In the genomic region with DNA sequence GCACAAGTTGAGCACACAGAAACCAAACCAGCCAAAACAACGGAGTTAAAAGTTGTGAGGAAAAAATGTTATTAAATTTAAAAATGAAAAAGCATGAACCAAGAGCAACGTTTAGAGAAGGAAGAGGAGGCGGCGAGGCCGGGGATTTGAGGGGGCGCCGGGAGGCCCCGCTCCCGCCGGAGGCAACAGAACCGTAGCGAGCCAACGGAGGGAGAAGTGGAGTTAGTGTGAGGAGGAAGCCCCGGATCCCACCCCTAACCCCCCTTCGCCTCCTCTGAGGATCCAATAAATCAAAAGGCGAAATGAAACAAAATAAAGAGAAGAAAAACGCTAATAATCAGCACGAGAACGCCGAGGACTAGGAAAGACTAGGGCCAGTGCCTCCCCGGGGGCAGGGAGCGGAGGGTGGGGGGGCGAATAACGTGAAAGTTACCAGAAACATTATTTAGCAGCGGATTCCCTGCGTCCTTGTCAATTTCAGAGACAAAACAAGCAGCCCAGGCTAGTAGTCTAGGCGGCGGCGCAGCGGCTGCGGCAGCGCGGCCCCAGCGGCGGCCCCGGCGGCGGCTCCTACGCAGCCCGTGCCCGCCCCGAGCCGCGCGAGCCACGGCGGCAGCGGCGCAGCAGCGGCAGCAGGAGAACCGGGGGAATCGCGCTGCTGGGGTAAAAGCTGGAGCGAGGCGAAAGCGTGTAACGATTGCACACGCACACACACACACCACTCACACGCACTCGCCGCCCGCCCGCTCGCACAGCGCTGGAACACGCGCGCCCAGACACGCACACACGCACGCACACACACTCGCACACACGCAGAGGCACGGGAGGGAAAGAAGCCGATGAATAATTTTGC, we compare ENCODE assay signal across 8 cellular contexts. TPM values are rescaled to one million over a fixed set of nuclear protein-coding genes. Genes with fewer than 3 reads are reported as not detected.
A peak's percentile ranks its signal among the peaks of the same experiment; 100 is the strongest.
DNase-seq lines count a peak whose midpoint lies in the region; ATAC-seq and TF ChIP-seq lines count a peak whose summit lies in the region.

No MANE protein-coding gene starts in this region.

- TF ChIP-seq CTCF in right atrium auricular region (IDR thresholded peaks at IDR 0.05), result no peak
- TF ChIP-seq CTCF in psoas muscle (IDR thresholded peaks at IDR 0.05), result no peak

- DNase-seq in C1 segment of cervical spinal cord (lab: John Stamatoyannopoulos, UW) (peak in 9 of 14 donors; percentile 30 to 73 (median 55)), LoVo (ENCODE audit: low spot score) (peak; percentile 50), right atrium auricular region (ENCODE audit: low spot score) (no peak), psoas muscle (peak; percentile 54 to 62), SW 1271 (lab: John Stamatoyannopoulos, UW) (no peak)
- peak; percentile 59 for DNase-seq in activated naive CD8-positive, alpha-beta T cell treated with anti-CD3 and anti-CD28 coated beads, Interleukin-2, amount 10 ng/mL, durations not matched to agents 7 days and 5 days

- H3K27me3 Mint-ChIP-seq in activated naive CD8-positive, alpha-beta T cell treated with anti-CD3 and anti-CD28 coated beads, Interleukin-2, amount 10 ng/mL, durations not matched to agents 7 days and 5 days, result peaks cover 89% of the 10 kb centered on the region

- peak overlapping the region; percentile 92 to 95 for H3K27ac ChIP-seq in right atrium auricular region
- H3K27ac ChIP-seq in psoas muscle, result peak overlapping the region; percentile 58

- H3K4me1 Mint-ChIP-seq in activated naive CD8-positive, alpha-beta T cell treated with anti-CD3 and anti-CD28 coated beads, Interleukin-2, amount 10 ng/mL, durations not matched to agents 7 days and 5 days, result peaks cover 30% of the 10 kb centered on the region

- intact Hi-C loops in psoas muscle (cut with DNase I), result no loop called here

- peak overlapping the region; percentile 88 for H3K4me3 Mint-ChIP-seq in activated naive CD8-positive, alpha-beta T cell treated with anti-CD3 and anti-CD28 coated beads, Interleukin-2, amount 10 ng/mL, durations not matched to agents 7 days and 5 days

- peak overlapping the region; percentile 30 for H3K27ac Mint-ChIP-seq in activated naive CD8-positive, alpha-beta T cell treated with anti-CD3 and anti-CD28 coated beads, Interleukin-2, amount 10 ng/mL, durations not matched to agents 7 days and 5 days

- 1% methylated on average over 63 to 75 of the region's 75 CpGs for WGBS in psoas muscle, 3 donors

- H3K27me3 ChIP-seq in right atrium auricular region, result no peaks in the 10 kb centered on the region
- peaks cover 0 to 22% (median 16%) of the 10 kb centered on the region in 3 donors for H3K27me3 ChIP-seq in psoas muscle (ENCODE audit: insufficient read depth in 3 of 3, low read length in 2 of 3)

- POLR2A ChIA-PET in activated naive CD8-positive, alpha-beta T cell treated with anti-CD3 and anti-CD28 coated beads, Interleukin-2, amount 10 ng/mL, durations not matched to agents 7 days and 5 days (lab: Charles Lee), result no interaction called here

- H3K4me3 ChIP-seq in right atrium auricular region, result peak overlapping the region; percentile 58 to 73
- peak overlapping the region; percentile 89 for H3K4me3 ChIP-seq in psoas muscle

- H3K4me1 ChIP-seq in right atrium auricular region (peaks cover 0 to 26% of the 10 kb centered on the region in 2 donors), psoas muscle (peaks cover 4% of the 10 kb centered on the region)

- ATAC-seq in GM18907 (IDR thresholded peaks at IDR 0.05; ENCODE audit: unreplicated experiment) (peak; percentile 37), psoas muscle (peak; percentile 17 to 53 (median 47)), HG02884 (IDR thresholded peaks at IDR 0.05; ENCODE audit: unreplicated experiment) (no peak)
- ATAC-seq in activated naive CD8-positive, alpha-beta T cell treated with anti-CD3 and anti-CD28 coated beads, Interleukin-2, amount 10 ng/mL, durations not matched to agents 7 days and 5 days (ENCODE audit: low read depth), result peak; percentile 63

- H3K9me3 Mint-ChIP-seq in activated naive CD8-positive, alpha-beta T cell treated with anti-CD3 and anti-CD28 coated beads, Interleukin-2, amount 10 ng/mL, durations not matched to agents 7 days and 5 days, result peaks cover 3% of the 10 kb centered on the region

- H3K36me3 ChIP-seq in right atrium auricular region, result no peaks in the 10 kb centered on the region
- peaks cover 0 to 8% of the 10 kb centered on the region in 2 donors for H3K36me3 ChIP-seq in psoas muscle (ENCODE audit: insufficient read depth in 1 of 2, low read depth in 1 of 2)

- H3K9me3 ChIP-seq in right atrium auricular region, result no peaks in the 10 kb centered on the region
- no peaks in the 10 kb centered on the region for H3K9me3 ChIP-seq in psoas muscle

- no peaks in the 10 kb centered on the region for H3K36me3 Mint-ChIP-seq in activated naive CD8-positive, alpha-beta T cell treated with anti-CD3 and anti-CD28 coated beads, Interleukin-2, amount 10 ng/mL, durations not matched to agents 7 days and 5 days

RNA-seq across cellular contexts. Expression of a gene that starts 1.7 kb away (rescaled TPM):
- not detected for total RNA-seq in activated naive CD8-positive, alpha-beta T cell treated with anti-CD3 and anti-CD28 coated beads, Interleukin-2, amount 10 ng/mL, durations not matched to agents 7 days and 5 days
- total RNA-seq in right atrium auricular region, result 10 to 100 TPM; 24.3 to 29.8 TPM
- 10 to 100 TPM in 2 of 4 donors, 1 to 10 TPM in 2; 1.9 to 24.3 (median 9.2) TPM for total RNA-seq in psoas muscle
- polyA plus RNA-seq in psoas muscle, result 1 to 10 TPM in 2 of 3 donors, under 1 TPM in 1; 0.42 to 1.4 (median 1.1) TPM

Comparison
In these comparisons a context has a peak if more than half of its experiments do, and no peak if none do; other contexts are left out.
1. DNase-seq: peak in C1 segment of cervical spinal cord (9 of 14), LoVo (single experiment), activated naive CD8-positive, alpha-beta T cell treated with anti-CD3 and anti-CD28 coated beads, Interleukin-2, amount 10 ng/mL, durations not matched to agents 7 days and 5 days (single experiment) and psoas muscle (2 of 2); none in right atrium auricular region (single experiment) and SW 1271 (0 of 2).